ENCODE assay signal across 1 cellular context in the genomic region with DNA sequence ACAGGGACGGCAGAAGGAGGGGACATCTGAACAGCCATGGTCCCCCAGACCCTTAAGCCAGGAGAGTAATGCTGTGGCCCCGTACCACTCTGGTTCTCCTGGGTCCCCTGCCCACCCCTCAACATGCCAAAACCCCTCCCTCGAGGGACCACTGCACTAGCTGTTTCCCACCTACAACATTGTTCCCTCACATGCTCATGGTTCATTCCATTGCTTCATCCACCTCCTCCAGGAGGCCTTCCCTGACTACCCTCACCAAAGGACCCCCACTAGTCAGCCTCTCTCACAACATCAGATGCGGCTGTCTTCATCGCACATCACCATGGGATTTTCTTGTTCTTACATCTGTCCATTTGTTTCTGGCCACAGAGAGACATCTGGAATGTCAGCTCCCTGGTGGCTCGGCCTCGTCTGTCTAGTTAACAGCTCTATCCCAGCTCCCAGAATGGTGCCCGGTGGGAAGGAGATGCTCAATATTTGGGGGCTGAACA.
TF ChIP-seq lines count a peak whose summit lies in the region.

No MANE protein-coding gene starts in this region.

TF ChIP-seq in GM23338, 12 proteins besides CTCF, POLR2A, EP300 and RAD21:
- TF ChIP-seq POLR2AphosphoS5 (IDR thresholded peaks at IDR 0.05; ENCODE audit: low read depth), result no peak
- no peak for TF ChIP-seq ZNF331 (CRISPR knock-in tag; IDR thresholded peaks at IDR 0.05; ENCODE audit: low read depth)
- TF ChIP-seq EZH2phosphoT487 (IDR thresholded peaks at IDR 0.05; ENCODE audit: unreplicated experiment), result no peak
- no peak for TF ChIP-seq EZH2 (IDR thresholded peaks at IDR 0.05; ENCODE audit: low read depth, unreplicated experiment)
- no peak for TF ChIP-seq ZNF114 (CRISPR knock-in tag; IDR thresholded peaks at IDR 0.05)
- TF ChIP-seq ETS1 (IDR thresholded peaks at IDR 0.05), result no peak
- no peak for TF ChIP-seq CREB1 (CRISPR knock-in tag; IDR thresholded peaks at IDR 0.05; ENCODE audit: low read depth)
- TF ChIP-seq ZNF462 (CRISPR knock-in tag; IDR thresholded peaks at IDR 0.05), result no peak
TF ChIP-seq in GM23338: peak in this region for 0.
